In the genomic region with DNA sequence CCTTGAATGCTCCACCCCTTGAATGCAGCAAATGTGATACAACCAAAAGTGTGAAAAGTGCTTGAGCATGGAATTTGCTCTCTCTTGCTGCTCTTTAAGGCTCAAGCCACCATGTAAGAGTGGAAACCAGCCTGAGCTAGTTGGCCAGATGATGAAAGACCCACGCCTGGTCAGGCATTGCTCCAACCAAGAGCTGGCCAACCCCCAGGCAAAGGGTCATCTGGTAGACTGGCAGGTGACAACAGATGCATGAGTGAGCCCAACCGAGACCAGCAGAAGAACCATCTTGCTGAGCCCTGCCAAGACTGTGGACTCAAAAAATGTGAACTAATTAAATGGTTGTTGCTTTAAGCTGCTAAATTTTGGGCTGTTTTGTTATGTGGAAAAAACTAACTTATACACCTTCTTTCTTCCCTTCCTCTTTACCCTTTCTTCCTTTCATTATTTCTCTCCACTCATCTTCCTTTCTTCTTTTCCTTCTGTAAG, we compare ENCODE assay signal across 2 cellular contexts.
TF ChIP-seq lines count a peak whose summit lies in the region.

No MANE protein-coding gene starts in this region.

TF ChIP-seq in GM23338, 12 proteins besides CTCF, POLR2A, EP300 and RAD21:
- TF ChIP-seq ZNF331 (CRISPR knock-in tag; IDR thresholded peaks at IDR 0.05; ENCODE audit: low read depth) (peak; percentile 93), STAT1 (IDR thresholded peaks at IDR 0.05; ENCODE audit: unreplicated experiment) (no peak)

TF ChIP-seq in HepG2, 621 proteins besides CTCF, POLR2A, EP300 and RAD21:
- TF ChIP-seq ZNF331 (CRISPR knock-in tag; IDR thresholded peaks at IDR 0.05) = peak; percentile 99
- no peak for TF ChIP-seq ZFY (CRISPR knock-in tag; IDR thresholded peaks at IDR 0.05)
